In genomic region chr11:118633979-118634378, GRCh38 we compare ENCODE assay signal across 13 cellular contexts. TPM values are rescaled to one million over a fixed set of nuclear protein-coding genes. Genes with fewer than 3 reads are reported as not detected.
DNase-seq lines count a peak whose midpoint lies in the region; ATAC-seq and TF ChIP-seq lines count a peak whose summit lies in the region.
"Had no signal": no experiment of that assay in that cellular context is flagged by ENCODE, and none has a peak within 500 bp of the region (broad histone marks: within the 10 kb centered on the region; RNA-seq: fewer than 3 reads in every experiment).

No MANE protein-coding gene starts in this region.

- no peak for ATAC-seq in HG02759 (IDR thresholded peaks at IDR 0.05; ENCODE audit: unreplicated experiment)
- no peak for ATAC-seq in activated T-helper 17 cell treated with anti-CD3 and anti-CD28 coated beads, Interleukin-2, amount 50 U/mL, for 72 hours (replicated peaks)
- ATAC-seq: effector memory CD8-positive, alpha-beta T cell; stimulated activated memory B cell treated with anti-CD40 and anti-IgM and Interleukin-4, amounts not matched to agents 10 μg/mL and 1 μg/mL and 100 μg/mL, for 72 hours had no signal

- H3K27ac Mint-ChIP-seq in mesothelial cell of epicardium: peak overlapping the region; percentile 87
- H3K27ac Mint-ChIP-seq in activated T-helper 17 cell treated with anti-CD3 and anti-CD28 coated beads, Interleukin-2, amount 50 U/mL, for 72 hours: no peak overlapping the region
- H3K27ac Mint-ChIP-seq: effector memory CD8-positive, alpha-beta T cell; stimulated activated memory B cell treated with anti-CD40 and anti-IgM and Interleukin-4, amounts not matched to agents 10 μg/mL and 1 μg/mL and 100 μg/mL, for 72 hours had no signal

- H3K4me3 ChIP-seq in thyroid gland (replicated peaks in 1 of 3) (no peak overlapping the region), brain microvascular endothelial cell (ENCODE audit: low read depth, low read length) (no peak overlapping the region)

- 46 to 77% methylated on average over 3 to 4 of the region's 4 CpGs for WGBS in thyroid gland, 2 donors

- DNase-seq in LHCN-M2 (ENCODE audit: low read depth) (peak; percentile 78), caudate nucleus (lab: John Stamatoyannopoulos, UW) (peak in 34 of 61 donors; percentile 8 to 86 (median 40)), mesothelial cell of epicardium (ENCODE audit: low spot score in 2 of 2, unreplicated experiment in 2 of 2) (no peak), thyroid gland (no peak), brain microvascular endothelial cell (no peak), SHP77 (lab: John Stamatoyannopoulos, UW) (no peak)
- DNase-seq: effector memory CD8-positive, alpha-beta T cell; GF-D8; KBM-7; spleen had no signal

- H3K27me3 Mint-ChIP-seq in mesothelial cell of epicardium (ENCODE audit: low read depth): no peaks in the 10 kb centered on the region
- H3K27me3 Mint-ChIP-seq in activated T-helper 17 cell treated with anti-CD3 and anti-CD28 coated beads, Interleukin-2, amount 50 U/mL, for 72 hours: no peaks in the 10 kb centered on the region

- no peak for TF ChIP-seq POLR2A in thyroid gland (IDR thresholded peaks at IDR 0.05)

- peaks cover 25% of the 10 kb centered on the region for H3K4me1 Mint-ChIP-seq in mesothelial cell of epicardium
- H3K4me1 Mint-ChIP-seq in activated T-helper 17 cell treated with anti-CD3 and anti-CD28 coated beads, Interleukin-2, amount 50 U/mL, for 72 hours: no peaks in the 10 kb centered on the region
- H3K4me1 Mint-ChIP-seq: stimulated activated memory B cell treated with anti-CD40 and anti-IgM and Interleukin-4, amounts not matched to agents 10 μg/mL and 1 μg/mL and 100 μg/mL, for 72 hours had no signal

- no peaks in the 10 kb centered on the region for H3K9me3 Mint-ChIP-seq in mesothelial cell of epicardium
- no peaks in the 10 kb centered on the region for H3K9me3 Mint-ChIP-seq in activated T-helper 17 cell treated with anti-CD3 and anti-CD28 coated beads, Interleukin-2, amount 50 U/mL, for 72 hours
- H3K9me3 Mint-ChIP-seq: effector memory CD8-positive, alpha-beta T cell; stimulated activated memory B cell treated with anti-CD40 and anti-IgM and Interleukin-4, amounts not matched to agents 10 μg/mL and 1 μg/mL and 100 μg/mL, for 72 hours had no signal

- peaks cover 20% of the 10 kb centered on the region for H3K36me3 Mint-ChIP-seq in mesothelial cell of epicardium
- H3K36me3 Mint-ChIP-seq in activated T-helper 17 cell treated with anti-CD3 and anti-CD28 coated beads, Interleukin-2, amount 50 U/mL, for 72 hours (ENCODE audit: low read depth): no peaks in the 10 kb centered on the region
- H3K36me3 Mint-ChIP-seq: stimulated activated memory B cell treated with anti-CD40 and anti-IgM and Interleukin-4, amounts not matched to agents 10 μg/mL and 1 μg/mL and 100 μg/mL, for 72 hours had no signal

- H3K9me3 ChIP-seq in thyroid gland: no peaks in the 10 kb centered on the region
- H3K9me3 ChIP-seq: spleen had no signal

- intact Hi-C loops in thyroid gland (cut with DNase I): no loop called here

- TF ChIP-seq CTCF in mesothelial cell of epicardium (IDR thresholded peaks at IDR 0.05; ENCODE audit: unreplicated experiment) (no peak), thyroid gland (IDR thresholded peaks at IDR 0.05) (no peak), brain microvascular endothelial cell (IDR thresholded peaks at IDR 0.05; ENCODE audit: low read depth, low read length, missing control alignments) (no peak)

- H3K4me3 Mint-ChIP-seq in mesothelial cell of epicardium: peak overlapping the region; percentile 28
- H3K4me3 Mint-ChIP-seq in activated T-helper 17 cell treated with anti-CD3 and anti-CD28 coated beads, Interleukin-2, amount 50 U/mL, for 72 hours: no peak overlapping the region
- H3K4me3 Mint-ChIP-seq: stimulated activated memory B cell treated with anti-CD40 and anti-IgM and Interleukin-4, amounts not matched to agents 10 μg/mL and 1 μg/mL and 100 μg/mL, for 72 hours had no signal

- H3K27me3 ChIP-seq in thyroid gland (no peaks in the 10 kb centered on the region), brain microvascular endothelial cell (replicated peaks) (no peaks in the 10 kb centered on the region)

- in situ Hi-C loops in brain microvascular endothelial cell (cut with HindIII; ENCODE audit: low pct_ligation_motif_present, low sequenced_read_pairs): no loop called here

- peaks cover 27 to 35% of the 10 kb centered on the region in 2 donors for H3K4me1 ChIP-seq in thyroid gland

- H3K36me3 ChIP-seq in thyroid gland (peaks cover 8 to 13% of the 10 kb centered on the region in 2 donors), brain microvascular endothelial cell (replicated peaks) (peaks cover 96% of the 10 kb centered on the region)

- H3K27ac ChIP-seq in caudate nucleus (ENCODE audit: low read depth, low read length): peak overlapping the region; percentile 92
- peak overlapping the region; percentile 74 to 79 (median 77) for H3K27ac ChIP-seq in thyroid gland
- no peak overlapping the region for H3K27ac ChIP-seq in brain microvascular endothelial cell

RNA-seq across cellular contexts. Expression of gene PHLDB1, which starts 26.6 kb away (rescaled TPM):
- 79.0 and 88.7 TPM in 2 replicates for total RNA-seq in LHCN-M2 (2014; rRNA removed)
- polyA plus RNA-seq in LHCN-M2 (2012): 94.1 TPM
- 138 to 148 TPM (median 139 TPM) in 3 replicates for total RNA-seq in mesothelial cell of epicardium
- 100 to 1,000 TPM in 3 of 4 donors, 10 to 100 TPM in 1; 73.2 to 158 (median 120) TPM for total RNA-seq in thyroid gland
- 1 to 10 TPM; 2.2 to 4.7 TPM for total RNA-seq in activated T-helper 17 cell treated with anti-CD3 and anti-CD28 coated beads, Interleukin-2, amount 50 U/mL, for 72 hours

RNA-seq across cellular contexts. Expression of gene TREH, which starts 45.5 kb away (rescaled TPM):
- total RNA-seq in LHCN-M2 (2014; rRNA removed) (not detected in 2 replicates), mesothelial cell of epicardium (0.11 TPM in 1 of 3 replicates, not detected in the others), thyroid gland (not detected)
- 0.23 TPM for polyA plus RNA-seq in LHCN-M2 (2012)
- total RNA-seq in activated T-helper 17 cell treated with anti-CD3 and anti-CD28 coated beads, Interleukin-2, amount 50 U/mL, for 72 hours: not detected
- total RNA-seq: spleen had no signal

Comparison
In these comparisons a context has a peak if more than half of its experiments do, and no peak if none do; other contexts are left out.
1. DNase-seq: peak in LHCN-M2 (single experiment) and caudate nucleus (34 of 61); none in mesothelial cell of epicardium (0 of 2), thyroid gland (0 of 2), brain microvascular endothelial cell (single experiment) and SHP77 (0 of 2).
2. RNA of gene PHLDB1, which starts 26.6 kb away (total RNA-seq): 138 to 148 TPM in mesothelial cell of epicardium, 73.2 to 158 TPM in thyroid gland and 79.0 to 88.7 TPM in LHCN-M2; 2.2 to 4.7 TPM in activated T-helper 17 cell treated with anti-CD3 and anti-CD28 coated beads, Interleukin-2, amount 50 U/mL, for 72 hours; every median in the first group is over 10 times any median in the second.